ENCODE assay signal across 1 cellular context in the genomic region with DNA sequence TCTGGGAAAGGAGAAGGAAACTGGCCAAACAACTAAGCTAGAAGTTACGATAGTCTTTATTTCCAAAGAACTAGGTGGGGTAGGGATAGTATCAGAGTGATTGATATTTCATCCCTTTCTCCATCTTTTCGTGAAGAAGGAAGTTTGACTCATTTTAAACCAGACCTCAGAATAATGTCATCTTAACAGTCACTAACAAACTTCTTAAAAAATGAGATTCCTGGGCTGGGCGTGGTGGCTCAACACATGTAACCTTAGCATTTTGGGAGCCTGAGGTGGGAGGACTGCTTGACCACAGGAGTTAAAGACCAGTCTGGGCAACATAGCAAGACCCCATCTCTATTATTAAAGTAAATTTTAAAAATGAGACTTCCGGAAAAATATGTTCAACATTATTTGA.
TF ChIP-seq lines count a peak whose summit lies in the region.

No MANE protein-coding gene starts in this region.

TF ChIP-seq in A549, 52 proteins besides CTCF, POLR2A, EP300 and RAD21 (continued from another document):
- no peak for TF ChIP-seq NPAS2 (CRISPR knock-in tag; IDR thresholded peaks at IDR 0.05; ENCODE audit: borderline replicate concordance)
- no peak for TF ChIP-seq MAFK (IDR thresholded peaks at IDR 0.05; ENCODE audit: partially characterized antibody)
- TF ChIP-seq, protein P1, sequence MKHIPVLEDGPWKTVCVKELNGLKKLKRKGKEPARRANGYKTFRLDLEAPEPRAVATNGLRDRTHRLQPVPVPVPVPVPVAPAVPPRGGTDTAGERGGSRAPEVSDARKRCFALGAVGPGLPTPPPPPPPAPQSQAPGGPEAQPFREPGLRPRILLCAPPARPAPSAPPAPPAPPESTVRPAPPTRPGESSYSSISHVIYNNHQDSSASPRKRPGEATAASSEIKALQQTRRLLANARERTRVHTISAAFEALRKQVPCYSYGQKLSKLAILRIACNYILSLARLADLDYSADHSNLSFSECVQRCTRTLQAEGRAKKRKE (CRISPR knock-in tag; IDR thresholded peaks at IDR 0.05; ENCODE audit: low read depth), result no peak
- TF ChIP-seq, protein P2, sequence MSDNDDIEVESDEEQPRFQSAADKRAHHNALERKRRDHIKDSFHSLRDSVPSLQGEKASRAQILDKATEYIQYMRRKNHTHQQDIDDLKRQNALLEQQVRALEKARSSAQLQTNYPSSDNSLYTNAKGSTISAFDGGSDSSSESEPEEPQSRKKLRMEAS (IDR thresholded peaks at IDR 0.05), result no peak
